Comparison of ENCODE assay signal across 1 cellular context in genomic region chr4:2425386-2426068, GRCh38.
TF ChIP-seq lines count a peak whose summit lies in the region.

No MANE protein-coding gene starts in this region.

TF ChIP-seq in H1, 55 proteins besides CTCF, POLR2A, EP300 and RAD21:
- no peak for TF ChIP-seq SP1 (IDR thresholded peaks at IDR 0.05; ENCODE audit: low read depth, low read length)
- TF ChIP-seq JUND (IDR thresholded peaks at IDR 0.05; ENCODE audit: low read length), result no peak
- no peak for TF ChIP-seq RBBP5 (IDR thresholded peaks at IDR 0.05; ENCODE audit: borderline replicate concordance, low read depth, low read length)
- no peak for TF ChIP-seq HDAC2 (IDR thresholded peaks at IDR 0.05; ENCODE audit: borderline replicate concordance in 1 of 2, low read depth in 2 of 2, low read length in 2 of 2)
- TF ChIP-seq SIRT6 (IDR thresholded peaks at IDR 0.05; ENCODE audit: low read length), result no peak
- no peak for TF ChIP-seq BACH1 (IDR thresholded peaks at IDR 0.05; ENCODE audit: low read length)
- TF ChIP-seq SRF (IDR thresholded peaks at IDR 0.05; ENCODE audit: low read depth, low read length), result no peak
TF ChIP-seq in H1: peak in this region for 0.
